In genomic region chr19:44113784-44114390, GRCh38 we compare ENCODE assay signal across 7 cellular contexts. TPM values are rescaled to one million over a fixed set of nuclear protein-coding genes. Genes with fewer than 3 reads are reported as not detected.
DNase-seq lines count a peak whose midpoint lies in the region; ATAC-seq and TF ChIP-seq lines count a peak whose summit lies in the region.

No MANE protein-coding gene starts in this region.

- peak overlapping the region; percentile 88 for H3K27ac Mint-ChIP-seq in activated T-helper 17 cell treated with anti-CD3 and anti-CD28 coated beads, Interleukin-2, amount 50 U/mL, for 72 hours

- no peaks in the 10 kb centered on the region for H3K9me3 ChIP-seq in smooth muscle cell (replicated peaks; ENCODE audit: low read depth)

- peak overlapping the region; percentile 79 for H3K4me3 ChIP-seq in smooth muscle cell

- H3F3A ChIP-seq in smooth muscle cell (ENCODE audit: low read depth), result peaks cover 4% of the 10 kb centered on the region

- peaks cover 9% of the 10 kb centered on the region for H3K9me3 Mint-ChIP-seq in activated T-helper 17 cell treated with anti-CD3 and anti-CD28 coated beads, Interleukin-2, amount 50 U/mL, for 72 hours

- 6% methylated on average over 18 of the region's 18 CpGs for WGBS in smooth muscle cell (ENCODE audit: low lambda C conversion rate)

- ATAC-seq in GM18502 (IDR thresholded peaks at IDR 0.05; ENCODE audit: poor library complexity, unreplicated experiment) (peak; percentile 18), HG03460 (IDR thresholded peaks at IDR 0.05; ENCODE audit: unreplicated experiment) (peak; percentile 7)
- ATAC-seq in activated T-helper 17 cell treated with anti-CD3 and anti-CD28 coated beads, Interleukin-2, amount 50 U/mL, for 72 hours (replicated peaks), result peak; percentile 27

- peak overlapping the region; percentile 91 for H3K4me2 ChIP-seq in smooth muscle cell

- peaks cover 16% of the 10 kb centered on the region for H3K36me3 ChIP-seq in smooth muscle cell (ENCODE audit: low read depth)

- peaks cover 5% of the 10 kb centered on the region for H3K4me1 Mint-ChIP-seq in activated T-helper 17 cell treated with anti-CD3 and anti-CD28 coated beads, Interleukin-2, amount 50 U/mL, for 72 hours

- DNase-seq in hepatic stellate cell (ENCODE audit: low spot score) (peak; percentile 26), smooth muscle cell (lab: John Stamatoyannopoulos, UW; ENCODE audit: unreplicated experiment) (no peak), cerebellar cortex (ENCODE audit: low spot score) (no peak)
- no peak for DNase-seq in activated effector memory CD4-positive, alpha-beta T cell treated with Interleukin-2 at 50 U/mL for 16 hours

- H3K27ac ChIP-seq in smooth muscle cell (ENCODE audit: low read depth), result peak overlapping the region; percentile 25

- H3K27me3 ChIP-seq in smooth muscle cell (ENCODE audit: low read depth), result no peaks in the 10 kb centered on the region

- peaks cover 7% of the 10 kb centered on the region for H3K36me3 Mint-ChIP-seq in activated T-helper 17 cell treated with anti-CD3 and anti-CD28 coated beads, Interleukin-2, amount 50 U/mL, for 72 hours (ENCODE audit: low read depth)

- H3K79me2 ChIP-seq in smooth muscle cell (ENCODE audit: low read depth), result peaks cover 20% of the 10 kb centered on the region

- H3K9ac ChIP-seq in smooth muscle cell (ENCODE audit: low read depth), result peak overlapping the region; percentile 62

- H3K4me1 ChIP-seq in smooth muscle cell (ENCODE audit: low read depth), result peaks cover 8% of the 10 kb centered on the region

- no peaks in the 10 kb centered on the region for H4K20me1 ChIP-seq in smooth muscle cell (ENCODE audit: low read depth)

- no peak for TF ChIP-seq CTCF in smooth muscle cell (IDR thresholded peaks at IDR 0.05; ENCODE audit: borderline replicate concordance, insufficient read depth, poor library complexity, severe bottlenecking)

- H3K4me3 Mint-ChIP-seq in activated T-helper 17 cell treated with anti-CD3 and anti-CD28 coated beads, Interleukin-2, amount 50 U/mL, for 72 hours, result peak overlapping the region; percentile 96

- H2AFZ ChIP-seq in smooth muscle cell (ENCODE audit: low read depth), result peak overlapping the region; percentile 96

- H3K27me3 Mint-ChIP-seq in activated T-helper 17 cell treated with anti-CD3 and anti-CD28 coated beads, Interleukin-2, amount 50 U/mL, for 72 hours, result no peaks in the 10 kb centered on the region

RNA-seq across cellular contexts. Expression of gene ZNF225, which starts 0.7 kb away (rescaled TPM):
- total RNA-seq in activated T-helper 17 cell treated with anti-CD3 and anti-CD28 coated beads, Interleukin-2, amount 50 U/mL, for 72 hours, result 1 to 10 TPM; 1.5 to 3.5 TPM
- 3.3 and 6.8 TPM in 2 replicates for total RNA-seq in smooth muscle cell
- polyA plus RNA-seq in smooth muscle cell, result 2.5 and 3.1 TPM in 2 replicates

RNA-seq across cellular contexts. Expression of gene ZNF224, which starts 19.7 kb away (rescaled TPM):
- total RNA-seq in activated T-helper 17 cell treated with anti-CD3 and anti-CD28 coated beads, Interleukin-2, amount 50 U/mL, for 72 hours, result 10 to 100 TPM; 17.5 to 29.5 TPM
- 22.4 and 27.1 TPM in 2 replicates for total RNA-seq in smooth muscle cell
- 7.3 and 19.1 TPM in 2 replicates for polyA plus RNA-seq in smooth muscle cell

RNA-seq across cellular contexts. Expression of gene ZNF234, which starts 27.5 kb away (rescaled TPM):
- total RNA-seq in activated T-helper 17 cell treated with anti-CD3 and anti-CD28 coated beads, Interleukin-2, amount 50 U/mL, for 72 hours, result 10 to 100 TPM in 1 of 2 donors, 1 to 10 TPM in 1; 4.9 to 10.9 TPM
- total RNA-seq in smooth muscle cell, result 4.6 and 4.8 TPM in 2 replicates
- polyA plus RNA-seq in smooth muscle cell, result 3.2 and 3.8 TPM in 2 replicates

RNA-seq across cellular contexts. Expression of gene ZNF284, which starts 41.9 kb away (rescaled TPM):
- total RNA-seq in activated T-helper 17 cell treated with anti-CD3 and anti-CD28 coated beads, Interleukin-2, amount 50 U/mL, for 72 hours, result 1 to 10 TPM; 1.2 to 3.6 TPM
- total RNA-seq in smooth muscle cell, result 2.4 and 3.2 TPM in 2 replicates
- 0.91 and 1.3 TPM in 2 replicates for polyA plus RNA-seq in smooth muscle cell

RNA-seq across cellular contexts. Expression of gene ZNF226, which starts 51.0 kb away (rescaled TPM):
- total RNA-seq in activated T-helper 17 cell treated with anti-CD3 and anti-CD28 coated beads, Interleukin-2, amount 50 U/mL, for 72 hours, result 10 to 100 TPM in 1 of 2 donors, 1 to 10 TPM in 1; 9.2 to 14.5 TPM
- total RNA-seq in smooth muscle cell, result 38.2 and 42.3 TPM in 2 replicates
- polyA plus RNA-seq in smooth muscle cell, result 36.0 and 39.4 TPM in 2 replicates
